ENCODE assay signal across 8 cellular contexts in the genomic region with DNA sequence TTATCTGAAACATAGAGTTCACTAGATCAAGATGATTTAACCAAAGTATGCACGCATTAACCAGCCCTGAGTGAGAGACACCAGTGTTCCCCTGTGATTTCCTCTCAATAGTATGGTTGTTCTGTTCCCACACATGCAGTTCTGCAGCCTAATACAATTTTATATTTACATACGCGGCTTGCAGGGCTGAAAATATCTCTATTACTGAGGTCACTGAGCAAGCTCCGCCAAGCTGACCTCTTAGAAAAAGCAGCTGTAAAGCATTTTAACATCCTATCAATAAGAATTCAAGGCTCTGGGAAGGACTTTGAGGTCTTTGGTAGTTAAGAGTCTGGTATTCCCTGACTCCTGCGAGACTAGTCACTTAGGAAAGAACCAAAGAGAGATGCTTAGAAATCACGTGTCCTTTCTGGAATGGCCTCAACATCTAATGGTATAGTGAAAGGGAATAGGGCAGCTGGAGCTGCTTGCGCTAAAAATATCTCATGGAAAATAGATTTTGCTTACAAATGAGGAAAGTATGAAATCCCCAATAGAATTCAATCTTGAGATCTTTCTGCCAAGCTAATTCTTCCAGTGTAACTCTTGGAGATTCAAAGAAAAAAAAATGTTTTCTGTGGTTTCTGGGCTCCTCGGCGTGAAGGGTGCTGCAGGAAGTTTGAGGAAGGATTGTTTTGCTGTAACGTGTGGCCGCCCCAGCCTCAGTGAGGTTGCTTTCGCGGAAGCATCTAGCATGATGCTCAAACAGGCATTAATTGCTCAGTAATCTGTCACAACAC. TPM values are rescaled to one million over a fixed set of nuclear protein-coding genes. Genes with fewer than 3 reads are reported as not detected.
DNase-seq lines count a peak whose midpoint lies in the region; ATAC-seq and TF ChIP-seq lines count a peak whose summit lies in the region.

No MANE protein-coding gene starts in this region.

- H3K9me3 Mint-ChIP-seq in immature natural killer cell: no peaks in the 10 kb centered on the region

- H2BK5ac ChIP-seq in trophoblast cell (ENCODE audit: low read depth, low read length, poor library complexity): no peak overlapping the region

- TF ChIP-seq EP300 in suprapubic skin (IDR thresholded peaks at IDR 0.05): no peak

- no peak overlapping the region for H4K91ac ChIP-seq in trophoblast cell (ENCODE audit: low read depth, low read length)

- in situ Hi-C loops in ACHN (cut with HindIII; ENCODE audit: low pct_ligation_motif_present, low pct_unique_long_range_greater_than_20kb, low sequenced_read_pairs): no loop called here

- H3K4me3 Mint-ChIP-seq in immature natural killer cell: peak overlapping the region; percentile 75 to 93 (median 78)

- DNase-seq in activated gamma-delta T cell treated with Interleukin-2 at 50 U/mL for 16 hours: peak; percentile 34
- DNase-seq in activated gamma-delta T cell (lab: John Stamatoyannopoulos, UW): no peak
- peak; percentile 18 for DNase-seq in activated effector memory CD4-positive, alpha-beta T cell treated with Interleukin-2 at 50 U/mL for 16 hours
- peak; percentile 38 to 51 (median 50) for DNase-seq in immature natural killer cell
- DNase-seq in suprapubic skin (ENCODE audit: low spot score in 2 of 2): no peak
- no peak for DNase-seq in ACHN
- no peak for DNase-seq in trophoblast cell

- peak overlapping the region; percentile 32 for H3K4me3 ChIP-seq in suprapubic skin
- no peak overlapping the region for H3K4me3 ChIP-seq in trophoblast cell (ENCODE audit: low read depth, low read length)

- H2AFZ ChIP-seq in trophoblast cell (ENCODE audit: insufficient read depth, low read length, poor library complexity): no peak overlapping the region

- no peak overlapping the region for H3K18ac ChIP-seq in trophoblast cell (ENCODE audit: low read length)

- no peaks in the 10 kb centered on the region for H3K79me2 ChIP-seq in trophoblast cell (ENCODE audit: control insufficient read depth, insufficient read depth, low read length, poor library complexity)

- H3K36me3 ChIP-seq in suprapubic skin (no peaks in the 10 kb centered on the region), trophoblast cell (ENCODE audit: control insufficient read depth in 1 of 2, insufficient read depth in 2 of 2, low read length in 2 of 2) (no peaks in the 10 kb centered on the region)

- no peak overlapping the region for H2AK5ac ChIP-seq in trophoblast cell (ENCODE audit: low read length)

- H3K4ac ChIP-seq in trophoblast cell (ENCODE audit: low read depth, low read length): no peak overlapping the region

- H3K27me3 Mint-ChIP-seq in immature natural killer cell (ENCODE audit: low read depth in 3 of 3): peaks cover 0 to 2% (median 0%) of the 10 kb centered on the region in 3 donors

- no peaks in the 10 kb centered on the region for H3K79me1 ChIP-seq in trophoblast cell (ENCODE audit: low read length)

- H3K4me1 Mint-ChIP-seq in immature natural killer cell: peaks cover 74 to 90% of the 10 kb centered on the region in 2 donors

- H3K14ac ChIP-seq in trophoblast cell (ENCODE audit: low read length): no peak overlapping the region

- no peak for TF ChIP-seq CTCF in suprapubic skin (IDR thresholded peaks at IDR 0.05)

- peak; percentile 60 for ATAC-seq in HG03460 (IDR thresholded peaks at IDR 0.05; ENCODE audit: unreplicated experiment)

- H3K27me3 ChIP-seq in suprapubic skin: no peaks in the 10 kb centered on the region
- H3K27me3 ChIP-seq in trophoblast cell (ENCODE audit: insufficient read depth, low read length): no peaks in the 10 kb centered on the region

- H3K9me3 ChIP-seq in suprapubic skin (no peaks in the 10 kb centered on the region), trophoblast cell (ENCODE audit: insufficient read depth, low read depth, low read length) (no peaks in the 10 kb centered on the region)

- no peak overlapping the region for H3K4me2 ChIP-seq in trophoblast cell (ENCODE audit: low read length)

- no peak overlapping the region for H2BK120ac ChIP-seq in trophoblast cell (ENCODE audit: insufficient read depth, low read length, poor library complexity)

- no peak for TF ChIP-seq POLR2A in suprapubic skin (IDR thresholded peaks at IDR 0.05)

- H3K27ac ChIP-seq in suprapubic skin (peak overlapping the region; percentile 35), trophoblast cell (ENCODE audit: low read depth, low read length) (no peak overlapping the region)

- H4K12ac ChIP-seq in trophoblast cell (ENCODE audit: low read depth, low read length): no peak overlapping the region

- no peak overlapping the region for H4K8ac ChIP-seq in trophoblast cell (ENCODE audit: low read depth, low read length)

- H2BK12ac ChIP-seq in trophoblast cell (ENCODE audit: low read length): no peak overlapping the region

- peaks cover 22% of the 10 kb centered on the region for H3K4me1 ChIP-seq in suprapubic skin
- no peaks in the 10 kb centered on the region for H3K4me1 ChIP-seq in trophoblast cell (ENCODE audit: control insufficient read depth in 1 of 2, insufficient read depth in 2 of 2, low read length in 2 of 2)

- peaks cover 0 to 6% (median 5%) of the 10 kb centered on the region in 3 donors for H3K36me3 Mint-ChIP-seq in immature natural killer cell

- H3K27ac Mint-ChIP-seq in immature natural killer cell: peak overlapping the region; percentile 74 to 94 (median 92)

- no peak overlapping the region for H3K9ac ChIP-seq in trophoblast cell (ENCODE audit: low read length)

- no peak overlapping the region for H3K23ac ChIP-seq in trophoblast cell (ENCODE audit: low read length)

- WGBS in suprapubic skin: 25% methylated on average over 13 of the region's 13 CpGs
- WGBS in trophoblast cell (ENCODE audit: extremely low coverage, insufficient coverage, insufficient read length): no CpG with 5 or more reads among the region's 13 CpGs

RNA-seq across cellular contexts. Expression of a gene that starts 59.2 kb away (rescaled TPM):
- 10 to 100 TPM; 10.2 to 61.9 (median 22.9) TPM for polyA plus RNA-seq in immature natural killer cell
- total RNA-seq in suprapubic skin: 10 to 100 TPM in 3 of 4 donors, 1 to 10 TPM in 1; 8.1 to 35.4 (median 17.2) TPM
- 0.04 and 0.08 TPM in 2 replicates for polyA plus RNA-seq in trophoblast cell (2013)

Comparison
In these comparisons a context has a peak if more than half of its experiments do, and no peak if none do; other contexts are left out.
1. DNase-seq: peak in activated gamma-delta T cell treated with Interleukin-2 at 50 U/mL for 16 hours (single experiment), activated effector memory CD4-positive, alpha-beta T cell treated with Interleukin-2 at 50 U/mL for 16 hours (single experiment) and immature natural killer cell (3 of 3); none in activated gamma-delta T cell (single experiment), suprapubic skin (0 of 2), ACHN (single experiment) and trophoblast cell (0 of 2).